1 cellular context compared by ENCODE assay signal in genomic region chr4:4640692-4641091, GRCh38.
TF ChIP-seq lines count a peak whose summit lies in the region.

No MANE protein-coding gene starts in this region.

TF ChIP-seq in WTC11, 78 proteins besides CTCF, POLR2A, EP300 and RAD21 (continued from another document):
- no peak for TF ChIP-seq ZNF532 (CRISPR knock-in tag; IDR thresholded peaks at IDR 0.05; ENCODE audit: borderline replicate concordance)
